Comparison of ENCODE assay signal across 1 cellular context in genomic region chr12:6608592-6609311, GRCh38.
TF ChIP-seq lines count a peak whose summit lies in the region.

No MANE protein-coding gene starts in this region.

TF ChIP-seq in K562, 482 proteins besides CTCF, POLR2A, EP300 and RAD21:
- no peak for TF ChIP-seq RCOR1 (IDR thresholded peaks at IDR 0.05; ENCODE audit: borderline replicate concordance in 1 of 2, low read depth in 2 of 2, low read length in 2 of 2)
- no peak for TF ChIP-seq POLR3G (IDR thresholded peaks at IDR 0.05; ENCODE audit: extremely low read depth, insufficient read length, insufficient replicate concordance)
- TF ChIP-seq FOXO4 (CRISPR knock-in tag; IDR thresholded peaks at IDR 0.05), result no peak
- TF ChIP-seq EGR1 (conservative IDR thresholded peaks at IDR 0.05), result peak; percentile 76
- no peak for TF ChIP-seq FOXA3 (CRISPR knock-in tag; conservative IDR thresholded peaks at IDR 0.05 in 1 of 2, IDR thresholded peaks at IDR 0.05 in 1 of 2)
- no peak for TF ChIP-seq XRCC5 (IDR thresholded peaks at IDR 0.05; ENCODE audit: low read depth, low read length)
- peak; percentile 86 for TF ChIP-seq PRDM10 (IDR thresholded peaks at IDR 0.05; ENCODE audit: partially characterized antibody)
